In genomic region chr5:60196382-60197113, GRCh38 we compare ENCODE assay signal across 8 cellular contexts.
A peak's percentile ranks its signal among the peaks of the same experiment; 100 is the strongest.
DNase-seq lines count a peak whose midpoint lies in the region; ATAC-seq, FAIRE-seq and TF ChIP-seq lines count a peak whose summit lies in the region.

No MANE protein-coding gene starts in this region.

- H3K9me3 ChIP-seq in K562 (replicated peaks; ENCODE audit: control insufficient read depth, insufficient read depth, low read depth, low read length) = no peaks in the 10 kb centered on the region

- no peak for TF ChIP-seq EP300 in Ishikawa (IDR thresholded peaks at IDR 0.05; ENCODE audit: borderline replicate concordance)
- TF ChIP-seq EP300 in K562 (IDR thresholded peaks at IDR 0.05; ENCODE audit: low read length) = no peak

- no peak overlapping the region for H3K4me2 ChIP-seq in K562 (ENCODE audit: insufficient read depth, low read length)

- ATAC-seq in K562 (no peak), GM21423 (IDR thresholded peaks at IDR 0.05; ENCODE audit: unreplicated experiment) (no peak)

- no peak for TF ChIP-seq POLR2A in K562 (conservative IDR thresholded peaks at IDR 0.05)

- peak; percentile 12 for DNase-seq in AG08396 (ENCODE audit: low spot score)
- DNase-seq in K562 (ENCODE audit: extremely low read depth in 1 of 4, low spot score in 3 of 4) = no peak
- peak; percentile 73 to 94 for DNase-seq in lung microvascular endothelial cell (ENCODE audit: low read depth in 2 of 2)
- DNase-seq in activated gamma-delta T cell treated with Interleukin-2 at 50 U/mL for 16 hours = no peak
- DNase-seq in SKM-1 treated with dmso at 0.1 percent for 144 hours (lab: John Stamatoyannopoulos, UW; ENCODE audit: unreplicated experiment) = no peak
- no peak for DNase-seq in NCI-H345 treated with DMSO at 0.1 percent for 48 hours (lab: John Stamatoyannopoulos, UW; ENCODE audit: unreplicated experiment)

- no peaks in the 10 kb centered on the region for H3K79me2 ChIP-seq in K562 (ENCODE audit: control insufficient read depth, insufficient read depth, low read length)

- POLR2A ChIA-PET in K562 (lab: Yijun Ruan, JAX) = no interaction called here

- no peaks in the 10 kb centered on the region for H3K4me1 ChIP-seq in K562 (replicated peaks in 1 of 2; ENCODE audit: control insufficient read depth in 2 of 2, insufficient read depth in 2 of 2, low read length in 2 of 2)

- in situ Hi-C loops in K562 (cut with MboI) = no loop called here

- intact Hi-C loops in K562 (cut with micrococcal nuclease) = no loop called here

- no TSS peak for BruUV-seq in K562 (replicated peaks; lab: Mats Ljungman, UMichigan)

- H3K36me3 ChIP-seq in K562 (ENCODE audit: control insufficient read depth, insufficient read depth, low read length) = no peaks in the 10 kb centered on the region

- no peak for TF ChIP-seq CTCF in K562 (IDR thresholded peaks at IDR 0.05 in 2 of 3, conservative IDR thresholded peaks at IDR 0.05 in 1 of 3; ENCODE audit: insufficient read depth in 2 of 3, low read depth in 1 of 3, low read length in 3 of 3)

- no peak overlapping the region for H3K27ac ChIP-seq in K562 (ENCODE audit: extremely low read depth, low read depth, low read length)

- TF ChIP-seq RAD21 in Ishikawa (IDR thresholded peaks at IDR 0.05; ENCODE audit: low read depth) (no peak), K562 (CRISPR knock-in tag; conservative IDR thresholded peaks at IDR 0.05 in 1 of 2, IDR thresholded peaks at IDR 0.05 in 1 of 2) (no peak)

- CTCF ChIA-PET in K562 (lab: Yijun Ruan, JAX; ENCODE audit: low intra/inter-chr PET ratio) = no interaction called here

- H4K20me1 ChIP-seq in K562 (replicated peaks; ENCODE audit: control insufficient read depth, insufficient read depth, low read length) = no peaks in the 10 kb centered on the region

- no peak for FAIRE-seq in K562 (lab: Jason Lieb, UNC)

- H3K9me1 ChIP-seq in K562 (ENCODE audit: control insufficient read depth, insufficient read depth, low read length) = no peaks in the 10 kb centered on the region

- no peak overlapping the region for H3K9ac ChIP-seq in K562 (ENCODE audit: insufficient read depth in 1 of 2, low read depth in 2 of 2, low read length in 2 of 2)

- H2AFZ ChIP-seq in K562 (ENCODE audit: low read depth, low read length) = no peak overlapping the region

- WGBS in K562 (ENCODE audit: insufficient coverage, low coverage, missing lambda C conversion rate) = 0% methylated on average over 2 of the region's 2 CpGs

- no peaks in the 10 kb centered on the region for H3K27me3 ChIP-seq in K562 (ENCODE audit: control insufficient read depth in 2 of 2, insufficient read depth in 2 of 2, low read length in 2 of 2)

- H3K4me3 ChIP-seq in K562 = no peak overlapping the region

TF ChIP-seq in Ishikawa, 13 proteins besides CTCF, POLR2A, EP300 and RAD21:
- TF ChIP-seq NFIC (IDR thresholded peaks at IDR 0.05) (0 out of 2 replicates have a peak, but pooled peaks have one; percentile 11), REST (IDR thresholded peaks at IDR 0.05; ENCODE audit: low read depth) (no peak)

TF ChIP-seq in K562, 482 proteins besides CTCF, POLR2A, EP300 and RAD21:
- TF ChIP-seq DACH1 (IDR thresholded peaks at IDR 0.05; ENCODE audit: partially characterized antibody) = peak; percentile 27
- no peak for TF ChIP-seq TBL1XR1 (IDR thresholded peaks at IDR 0.05; ENCODE audit: low read length in 2 of 2)
- TF ChIP-seq ZNF232 (CRISPR knock-in tag; IDR thresholded peaks at IDR 0.05) = no peak
- TF ChIP-seq BRF1 (IDR thresholded peaks at IDR 0.05; ENCODE audit: borderline replicate concordance, extremely low read depth, insufficient read length) = no peak
TF ChIP-seq in K562: peak in this region for 1.

Comparison
In these comparisons a context has a peak if more than half of its experiments do, and no peak if none do; other contexts are left out.
1. DNase-seq: peak in AG08396 (single experiment) and lung microvascular endothelial cell (2 of 2); none in K562 (0 of 4), activated gamma-delta T cell treated with Interleukin-2 at 50 U/mL for 16 hours (single experiment), SKM-1 treated with dmso at 0.1 percent for 144 hours (single experiment) and NCI-H345 treated with DMSO at 0.1 percent for 48 hours (single experiment).